Comparison of ENCODE assay signal across 22 cellular contexts in genomic region chr9:128333368-128333969, GRCh38. TPM values are rescaled to one million over a fixed set of nuclear protein-coding genes. Genes with fewer than 3 reads are reported as not detected.
DNase-seq lines count a peak whose midpoint lies in the region; ATAC-seq, FAIRE-seq and TF ChIP-seq lines count a peak whose summit lies in the region.
"Had no signal": no experiment of that assay in that cellular context is flagged by ENCODE, and none has a peak within 500 bp of the region (broad histone marks: within the 10 kb centered on the region; RNA-seq: fewer than 3 reads in every experiment).

No MANE protein-coding gene starts in this region.

- FAIRE-seq in K562 (lab: Jason Lieb, UNC) (no peak), small intestine (lab: Jason Lieb, UNC) (no peak)
- FAIRE-seq: GM12878 had no signal

- BruUV-seq in Caco-2 (replicated peaks; lab: Mats Ljungman, UMichigan) (no TSS peak), K562 (replicated peaks; lab: Mats Ljungman, UMichigan) (no TSS peak)

- peak overlapping the region; percentile 9; the same call in 1 of the 2 replicates for H3K4me3 ChIP-seq in BLaER1
- no peak overlapping the region for H3K4me3 ChIP-seq in Caco-2 (ENCODE audit: low read depth, low read length)
- H3K4me3 ChIP-seq in K562, result no peak overlapping the region
- no peak overlapping the region for H3K4me3 ChIP-seq in small intestine (ENCODE audit: low read depth in 1 of 2, low read length in 2 of 2)
- H3K4me3 ChIP-seq: GM12878, SK-N-MC had no signal

- H3K4me1 ChIP-seq in BLaER1 (peaks cover 36% of the 10 kb centered on the region), Caco-2 (peaks cover 23% of the 10 kb centered on the region), K562 (replicated peaks in 1 of 2; ENCODE audit: control insufficient read depth in 2 of 2, insufficient read depth in 2 of 2, low read length in 2 of 2) (peaks cover 5 to 17% of the 10 kb centered on the region in 2 experiments; a peak in 4 of 5 replicates), small intestine (ENCODE audit: control insufficient read depth in 2 of 2, insufficient read depth in 1 of 2, low read depth in 1 of 2, low read length in 1 of 2) (peaks cover 0 to 14% of the 10 kb centered on the region in 2 donors)
- H3K4me1 ChIP-seq: BE2C had no signal

- CTCF ChIA-PET in Caco-2 (lab: Charles Lee) (no interaction called here), K562 (lab: Yijun Ruan, JAX; ENCODE audit: low intra/inter-chr PET ratio) (no interaction called here)

- no peak for TF ChIP-seq EP300 in K562 (IDR thresholded peaks at IDR 0.05; ENCODE audit: low read length)

- no peak for TF ChIP-seq RAD21 in K562 (CRISPR knock-in tag; conservative IDR thresholded peaks at IDR 0.05 in 1 of 2, IDR thresholded peaks at IDR 0.05 in 1 of 2)

- no peaks in the 10 kb centered on the region for H3K9me1 ChIP-seq in K562 (ENCODE audit: control insufficient read depth, insufficient read depth, low read length)

- H3K36me3 Mint-ChIP-seq in Caco-2 (ENCODE audit: insufficient read depth, unreplicated experiment), result peaks cover 4% of the 10 kb centered on the region

- H2AFZ ChIP-seq in K562 (ENCODE audit: low read depth, low read length), result no peak overlapping the region

- in situ Hi-C loops in K562 (cut with MboI), result no loop called here

- DNase-seq in Caco-2, result peak; percentile 29 to 63
- DNase-seq in K562 (ENCODE audit: extremely low read depth in 1 of 4, low spot score in 3 of 4), result peak in 3 of 4 experiments; percentile 21 to 31 (median 29)
- peak; percentile 78 for DNase-seq in small intestine
- no peak for DNase-seq in dedifferentiated amniotic fluid mesenchymal stem cell (ENCODE audit: extremely low spot score)
- DNase-seq in retina, result no peak
- DNase-seq in putamen (ENCODE audit: low spot score), result no peak
- DNase-seq: BE2C; CD4-positive, alpha-beta T cell; DND-41; H7; HFFc6; MM.1S; NCI-H1048; NCI-H1417 treated with DMSO at 0.1 percent for 48 hours; NCI-H187; NCI-H2107; NCI-H524 treated with DMSO at 0.1 percent for 48 hours; OCI-M1; SHP77 treated with DMSO at 0.1 percent for 48 hours had no signal

- no peaks in the 10 kb centered on the region for H3K27me3 ChIP-seq in BLaER1
- H3K27me3 ChIP-seq in Caco-2 (replicated peaks; ENCODE audit: control insufficient read depth, insufficient read depth, low read length), result no peaks in the 10 kb centered on the region
- no peaks in the 10 kb centered on the region for H3K27me3 ChIP-seq in K562 (ENCODE audit: control insufficient read depth in 2 of 2, insufficient read depth in 2 of 2, low read length in 2 of 2)
- no peaks in the 10 kb centered on the region for H3K27me3 ChIP-seq in small intestine (ENCODE audit: control insufficient read depth in 2 of 2, insufficient read depth in 2 of 2, low read length in 2 of 2)
- H3K27me3 ChIP-seq: BE2C had no signal

- H3K79me2 ChIP-seq in K562 (ENCODE audit: control insufficient read depth, insufficient read depth, low read length), result no peaks in the 10 kb centered on the region

- H3K27ac ChIP-seq in BLaER1 (peak overlapping the region; percentile 67), K562 (ENCODE audit: extremely low read depth, low read depth, low read length) (no peak overlapping the region), small intestine (ENCODE audit: low read depth in 1 of 2, low read length in 1 of 2) (peak overlapping the region in 1 of 2 donors; percentile 27)
- H3K27ac ChIP-seq: SK-N-MC had no signal

- H3K9me3 Mint-ChIP-seq in Caco-2 (ENCODE audit: unreplicated experiment), result no peaks in the 10 kb centered on the region
- H3K9me3 Mint-ChIP-seq: CD4-positive, alpha-beta T cell; HFFc6 had no signal

- H3K4me3 Mint-ChIP-seq in Caco-2 (ENCODE audit: unreplicated experiment), result no peak overlapping the region
- H3K4me3 Mint-ChIP-seq: CD4-positive, alpha-beta T cell; HFFc6 had no signal

- no peaks in the 10 kb centered on the region for H3K4me1 Mint-ChIP-seq in Caco-2 (ENCODE audit: low read depth, unreplicated experiment)

- TF ChIP-seq CTCF in Caco-2 (IDR thresholded peaks at IDR 0.05; ENCODE audit: insufficient read depth in 1 of 2, low read depth in 1 of 2, low read length in 1 of 2, severe bottlenecking in 1 of 2, unreplicated experiment in 1 of 2), result no peak
- TF ChIP-seq CTCF in K562 (IDR thresholded peaks at IDR 0.05 in 2 of 3, conservative IDR thresholded peaks at IDR 0.05 in 1 of 3; ENCODE audit: insufficient read depth in 2 of 3, low read depth in 1 of 3, low read length in 3 of 3), result no peak

- ATAC-seq in K562, result no peak; the same call in 1 of the 3 replicates
- ATAC-seq: GM12878 had no signal

- intact Hi-C loops in Caco-2 (cut with micrococcal nuclease; ENCODE audit: unreplicated experiment), result no loop called here
- intact Hi-C loops in K562 (cut with micrococcal nuclease), result no loop called here

- H3K36me3 ChIP-seq in BLaER1 (peaks cover 14% of the 10 kb centered on the region; the same call in 1 of the 2 replicates), Caco-2 (ENCODE audit: control insufficient read depth, insufficient read depth, low read length) (0 out of 2 replicates have a peak, but pooled peaks cover 2% of the 10 kb centered on the region), K562 (ENCODE audit: control insufficient read depth, insufficient read depth, low read length) (peaks cover 56% of the 10 kb centered on the region), small intestine (ENCODE audit: control insufficient read depth in 2 of 2, insufficient read depth in 2 of 2, low read length in 2 of 2) (peaks cover 0 to 2% of the 10 kb centered on the region in 2 donors)

- no peak overlapping the region for H3K27ac Mint-ChIP-seq in Caco-2 (ENCODE audit: unreplicated experiment)
- H3K27ac Mint-ChIP-seq: CD4-positive, alpha-beta T cell; HFFc6 had no signal

- WGBS in K562 (ENCODE audit: insufficient coverage, low coverage, missing lambda C conversion rate), result 83% methylated on average over 16 of the region's 16 CpGs
- 45 to 74% (median 58%) methylated on average over 16 of the region's 16 CpGs for WGBS in small intestine, 3 donors

- POLR2A ChIA-PET in Caco-2 (lab: Charles Lee) (no interaction called here), K562 (lab: Yijun Ruan, JAX) (interaction anchor here (0.6 to 6.4 kb wide), 9 partner anchors 9 to 364 kb away, joined by 3 to 51 read pairs (median 4); partner anchors contain the start of gene COQ4)

- H3K9ac ChIP-seq in BLaER1, result peak overlapping the region; percentile 58
- H3K9ac ChIP-seq in K562 (ENCODE audit: insufficient read depth in 1 of 2, low read depth in 2 of 2, low read length in 2 of 2), result peak overlapping the region in 1 of 2 experiments; percentile 61; a peak in 2 of 4 replicates

- H3K27me3 Mint-ChIP-seq in Caco-2 (ENCODE audit: insufficient read depth, unreplicated experiment), result no peaks in the 10 kb centered on the region
- H3K27me3 Mint-ChIP-seq: CD4-positive, alpha-beta T cell had no signal

- H3K9me3 ChIP-seq in BLaER1, result no peaks in the 10 kb centered on the region
- H3K9me3 ChIP-seq in Caco-2, result no peaks in the 10 kb centered on the region
- H3K9me3 ChIP-seq in K562 (replicated peaks; ENCODE audit: control insufficient read depth, insufficient read depth, low read depth, low read length), result no peaks in the 10 kb centered on the region
- H3K9me3 ChIP-seq in small intestine (ENCODE audit: control insufficient read depth, low read depth), result no peaks in the 10 kb centered on the region
- H3K9me3 ChIP-seq: BE2C had no signal

- TF ChIP-seq POLR2A in K562 (conservative IDR thresholded peaks at IDR 0.05), result no peak

- no peaks in the 10 kb centered on the region for H4K20me1 ChIP-seq in BLaER1
- peaks cover 8% of the 10 kb centered on the region; the same call in 1 of the 2 replicates for H4K20me1 ChIP-seq in K562 (replicated peaks; ENCODE audit: control insufficient read depth, insufficient read depth, low read length)

- peak overlapping the region; percentile 76 for H3K4me2 ChIP-seq in BLaER1
- no peak overlapping the region for H3K4me2 ChIP-seq in K562 (ENCODE audit: insufficient read depth, low read length)

RNA-seq across cellular contexts. Expression of gene SLC27A4, which starts 6.9 kb away (rescaled TPM):
- total RNA-seq in Caco-2 (2022), result 21.1 and 22.8 TPM in 2 replicates
- total RNA-seq in K562 (2011; cell fraction: chromatin; rRNA removed; ENCODE audit: low replicate concordance), result 17.5 and 64.2 TPM in 2 replicates
- total RNA-seq in K562 (2011; cell fraction: nucleolus; rRNA removed), result 92.4 and 92.8 TPM in 2 replicates
- total RNA-seq in K562 (2011; cell fraction: nucleoplasm; rRNA removed), result 47.7 and 49.9 TPM in 2 replicates
- 22.6 and 36.7 TPM in 2 replicates for total RNA-seq in K562 (2014; rRNA removed)
- 6.1 and 8.1 TPM in 2 replicates for total RNA-seq in K562 (2014; rRNA removed; fragmentation: Illumina TruSeq; extraction: Trizol)
- total RNA-seq in K562 (2015; rRNA removed; fragmentation: Illumina TruSeq; extraction: Trizol), result 14.0 TPM in 2 replicates
- 31.6 and 35.7 TPM in 2 replicates for total RNA-seq in K562 (2021)
- 7.9 and 9.1 TPM in 2 replicates for polyA plus RNA-seq in K562 (2011; rRNA removed)
- polyA plus RNA-seq in K562 (2011; cell fraction: cytosol; rRNA removed), result 7.6 and 19.7 TPM in 2 replicates
- polyA plus RNA-seq in K562 (2011; cell fraction: nucleus; rRNA removed), result 19.2 and 31.8 TPM in 2 replicates
- 16.1 and 21.6 TPM in 2 replicates for polyA plus RNA-seq in K562 (2012)
- polyA plus RNA-seq in K562 (2014; fragmentation: Illumina TruSeq; extraction: Trizol), result 16.1 and 22.7 TPM in 2 replicates
- polyA plus RNA-seq in K562 (2014; fragmentation: Nextera tagmentation; extraction: Ambion mirVana), result under 1 TPM; 0.25 to 0.92 TPM
- 16.0 and 18.1 TPM in 2 replicates for polyA plus RNA-seq in K562 (2014; rRNA removed)
- 6.0 and 10.4 TPM in 2 replicates for polyA minus RNA-seq in K562 (2011; rRNA and poly(A)+ RNA removed)
- polyA minus RNA-seq in K562 (2011; cell fraction: cytosol; rRNA and poly(A)+ RNA removed), result 14.8 and 16.7 TPM in 2 replicates
- 8.0 and 9.6 TPM in 2 replicates for polyA minus RNA-seq in K562 (2011; cell fraction: nucleus; rRNA and poly(A)+ RNA removed)
- 100 to 1,000 TPM in 2 of 3 donors, 10 to 100 TPM in 1; 57.5 to 162 (median 132) TPM for polyA plus RNA-seq in small intestine

RNA-seq across cellular contexts. Expression of gene COQ4, which starts 10.8 kb away (rescaled TPM):
- total RNA-seq in Caco-2 (2022), result 48.9 and 49.5 TPM in 2 replicates
- 241 and 561 TPM in 2 replicates for total RNA-seq in K562 (2011; cell fraction: chromatin; rRNA removed; ENCODE audit: low replicate concordance)
- 334 and 386 TPM in 2 replicates for total RNA-seq in K562 (2011; cell fraction: nucleolus; rRNA removed)
- total RNA-seq in K562 (2011; cell fraction: nucleoplasm; rRNA removed), result 352 and 440 TPM in 2 replicates
- total RNA-seq in K562 (2014; rRNA removed), result 104 and 150 TPM in 2 replicates
- total RNA-seq in K562 (2014; rRNA removed; fragmentation: Illumina TruSeq; extraction: Trizol), result 44.3 and 48.5 TPM in 2 replicates
- total RNA-seq in K562 (2015; rRNA removed; fragmentation: Illumina TruSeq; extraction: Trizol), result 66.2 and 67.2 TPM in 2 replicates
- total RNA-seq in K562 (2021), result 102 and 107 TPM in 2 replicates
- 113 and 117 TPM in 2 replicates for polyA plus RNA-seq in K562 (2011; rRNA removed)
- polyA plus RNA-seq in K562 (2011; cell fraction: cytosol; rRNA removed), result 145 and 208 TPM in 2 replicates
- 338 and 468 TPM in 2 replicates for polyA plus RNA-seq in K562 (2011; cell fraction: nucleus; rRNA removed)
- polyA plus RNA-seq in K562 (2012), result 113 and 151 TPM in 2 replicates
- 58.3 and 90.4 TPM in 2 replicates for polyA plus RNA-seq in K562 (2014; fragmentation: Illumina TruSeq; extraction: Trizol)
- 10 to 100 TPM in 1 of 2 experiments, 1 to 10 TPM in 1; 9.1 to 11.3 TPM for polyA plus RNA-seq in K562 (2014; fragmentation: Nextera tagmentation; extraction: Ambion mirVana)
- polyA plus RNA-seq in K562 (2014; rRNA removed), result 135 and 140 TPM in 2 replicates
- 65.9 and 102 TPM in 2 replicates for polyA minus RNA-seq in K562 (2011; rRNA and poly(A)+ RNA removed)
- polyA minus RNA-seq in K562 (2011; cell fraction: cytosol; rRNA and poly(A)+ RNA removed), result 42.5 and 67.8 TPM in 2 replicates
- 110 and 139 TPM in 2 replicates for polyA minus RNA-seq in K562 (2011; cell fraction: nucleus; rRNA and poly(A)+ RNA removed)
- 100 to 1,000 TPM in 2 of 3 donors, 10 to 100 TPM in 1; 78.3 to 198 (median 132) TPM for polyA plus RNA-seq in small intestine

RNA-seq across cellular contexts. Expression of gene TRUB2, which starts 11.2 kb away (rescaled TPM):
- 34.1 and 37.4 TPM in 2 replicates for total RNA-seq in Caco-2 (2022)
- total RNA-seq in K562 (2011; cell fraction: chromatin; rRNA removed; ENCODE audit: low replicate concordance), result 35.5 and 103 TPM in 2 replicates
- total RNA-seq in K562 (2011; cell fraction: nucleolus; rRNA removed), result 64.2 and 80.4 TPM in 2 replicates
- 48.8 and 49.1 TPM in 2 replicates for total RNA-seq in K562 (2011; cell fraction: nucleoplasm; rRNA removed)
- total RNA-seq in K562 (2014; rRNA removed), result 46.0 and 90.9 TPM in 2 replicates
- 43.0 and 63.0 TPM in 2 replicates for total RNA-seq in K562 (2014; rRNA removed; fragmentation: Illumina TruSeq; extraction: Trizol)
- total RNA-seq in K562 (2015; rRNA removed; fragmentation: Illumina TruSeq; extraction: Trizol), result 72.7 and 74.7 TPM in 2 replicates
- 91.3 and 104 TPM in 2 replicates for total RNA-seq in K562 (2021)
- polyA plus RNA-seq in K562 (2011; rRNA removed), result 64.4 and 79.2 TPM in 2 replicates
- polyA plus RNA-seq in K562 (2011; cell fraction: cytosol; rRNA removed), result 56.0 and 75.1 TPM in 2 replicates
- polyA plus RNA-seq in K562 (2011; cell fraction: nucleus; rRNA removed), result 31.6 and 47.8 TPM in 2 replicates
- polyA plus RNA-seq in K562 (2012), result 64.7 and 97.4 TPM in 2 replicates
- 110 and 117 TPM in 2 replicates for polyA plus RNA-seq in K562 (2014; fragmentation: Illumina TruSeq; extraction: Trizol)
- 10 to 100 TPM in 1 of 2 experiments, 1 to 10 TPM in 1; 9.3 to 24.2 TPM for polyA plus RNA-seq in K562 (2014; fragmentation: Nextera tagmentation; extraction: Ambion mirVana)
- 56.7 and 89.1 TPM in 2 replicates for polyA plus RNA-seq in K562 (2014; rRNA removed)
- 43.1 and 50.2 TPM in 2 replicates for polyA minus RNA-seq in K562 (2011; rRNA and poly(A)+ RNA removed)
- 49.8 and 67.6 TPM in 2 replicates for polyA minus RNA-seq in K562 (2011; cell fraction: cytosol; rRNA and poly(A)+ RNA removed)
- polyA minus RNA-seq in K562 (2011; cell fraction: nucleus; rRNA and poly(A)+ RNA removed), result 19.1 and 26.8 TPM in 2 replicates
- 10 to 100 TPM; 17.0 to 35.3 (median 17.9) TPM for polyA plus RNA-seq in small intestine

RNA-seq across cellular contexts. Expression of gene URM1, which starts 37.7 kb away (rescaled TPM):
- total RNA-seq in Caco-2 (2022) (55.9 and 62.7 TPM in 2 replicates), K562 (2014; rRNA removed) (53.3 and 68.0 TPM in 2 replicates), K562 (2014; rRNA removed; fragmentation: Illumina TruSeq; extraction: Trizol) (25.4 and 35.7 TPM in 2 replicates), K562 (2015; rRNA removed; fragmentation: Illumina TruSeq; extraction: Trizol) (33.7 and 37.3 TPM in 2 replicates), K562 (2021) (82.0 and 83.8 TPM in 2 replicates)
- 21.1 and 48.4 TPM in 2 replicates for total RNA-seq in K562 (2011; cell fraction: chromatin; rRNA removed; ENCODE audit: low replicate concordance)
- total RNA-seq in K562 (2011; cell fraction: nucleolus; rRNA removed), result 27.8 and 30.0 TPM in 2 replicates
- 33.7 and 46.3 TPM in 2 replicates for total RNA-seq in K562 (2011; cell fraction: nucleoplasm; rRNA removed)
- polyA plus RNA-seq in K562 (2011; rRNA removed) (57.0 and 74.4 TPM in 2 replicates), K562 (2014; fragmentation: Illumina TruSeq; extraction: Trizol) (88.9 and 90.6 TPM in 2 replicates), K562 (2014; fragmentation: Nextera tagmentation; extraction: Ambion mirVana) (10 to 100 TPM; 10.1 to 24.7 TPM), K562 (2014; rRNA removed) (72.1 and 81.3 TPM in 2 replicates), small intestine (10 to 100 TPM; 56.1 to 83.6 (median 64.6) TPM)
- polyA plus RNA-seq in K562 (2011; cell fraction: cytosol; rRNA removed), result 67.6 and 87.3 TPM in 2 replicates
- polyA plus RNA-seq in K562 (2011; cell fraction: nucleus; rRNA removed), result 57.5 and 83.7 TPM in 2 replicates
- 87.7 and 104 TPM in 2 replicates for polyA plus RNA-seq in K562 (2012)
- polyA minus RNA-seq in K562 (2011; rRNA and poly(A)+ RNA removed), result 19.9 and 27.1 TPM in 2 replicates
- 25.8 and 28.1 TPM in 2 replicates for polyA minus RNA-seq in K562 (2011; cell fraction: cytosol; rRNA and poly(A)+ RNA removed)
- polyA minus RNA-seq in K562 (2011; cell fraction: nucleus; rRNA and poly(A)+ RNA removed), result 8.9 and 11.1 TPM in 2 replicates

RNA-seq across cellular contexts. Expression of gene SWI5, which starts 57.4 kb away (rescaled TPM):
- 18.0 and 19.8 TPM in 2 replicates for total RNA-seq in Caco-2 (2022)
- 31.0 and 60.5 TPM in 2 replicates for total RNA-seq in K562 (2011; cell fraction: chromatin; rRNA removed; ENCODE audit: low replicate concordance)
- total RNA-seq in K562 (2011; cell fraction: nucleolus; rRNA removed), result 37.1 and 42.7 TPM in 2 replicates
- total RNA-seq in K562 (2011; cell fraction: nucleoplasm; rRNA removed), result 33.4 and 47.4 TPM in 2 replicates
- 105 and 106 TPM in 2 replicates for total RNA-seq in K562 (2014; rRNA removed)
- total RNA-seq in K562 (2014; rRNA removed; fragmentation: Illumina TruSeq; extraction: Trizol), result 82.6 and 86.7 TPM in 2 replicates
- 93.9 and 94.3 TPM in 2 replicates for total RNA-seq in K562 (2015; rRNA removed; fragmentation: Illumina TruSeq; extraction: Trizol)
- 72.3 and 77.3 TPM in 2 replicates for total RNA-seq in K562 (2021)
- 121 and 145 TPM in 2 replicates for polyA plus RNA-seq in K562 (2011; rRNA removed)
- polyA plus RNA-seq in K562 (2011; cell fraction: cytosol; rRNA removed), result 151 and 164 TPM in 2 replicates
- polyA plus RNA-seq in K562 (2011; cell fraction: nucleus; rRNA removed), result 39.9 and 61.7 TPM in 2 replicates
- polyA plus RNA-seq in K562 (2012), result 91.8 and 104 TPM in 2 replicates
- 95.9 and 104 TPM in 2 replicates for polyA plus RNA-seq in K562 (2014; fragmentation: Illumina TruSeq; extraction: Trizol)
- 100 to 1,000 TPM in 1 of 2 experiments, 10 to 100 TPM in 1; 62.8 to 133 TPM for polyA plus RNA-seq in K562 (2014; fragmentation: Nextera tagmentation; extraction: Ambion mirVana)
- 121 and 141 TPM in 2 replicates for polyA plus RNA-seq in K562 (2014; rRNA removed)
- 51.5 and 51.7 TPM in 2 replicates for polyA minus RNA-seq in K562 (2011; rRNA and poly(A)+ RNA removed)
- polyA minus RNA-seq in K562 (2011; cell fraction: cytosol; rRNA and poly(A)+ RNA removed), result 22.0 and 22.2 TPM in 2 replicates
- 11.6 and 14.9 TPM in 2 replicates for polyA minus RNA-seq in K562 (2011; cell fraction: nucleus; rRNA and poly(A)+ RNA removed)
- 10 to 100 TPM; 29.3 to 38.5 (median 37.8) TPM for polyA plus RNA-seq in small intestine

Comparison
In these comparisons a context has a peak if more than half of its experiments do, and no peak if none do; other contexts are left out.
1. DNase-seq: peak in Caco-2 (2 of 2), K562 (3 of 4) and small intestine (single experiment); none in dedifferentiated amniotic fluid mesenchymal stem cell (single experiment), retina (single experiment) and putamen (single experiment).